ENCODE assay signal across 16 cellular contexts in the genomic region with DNA sequence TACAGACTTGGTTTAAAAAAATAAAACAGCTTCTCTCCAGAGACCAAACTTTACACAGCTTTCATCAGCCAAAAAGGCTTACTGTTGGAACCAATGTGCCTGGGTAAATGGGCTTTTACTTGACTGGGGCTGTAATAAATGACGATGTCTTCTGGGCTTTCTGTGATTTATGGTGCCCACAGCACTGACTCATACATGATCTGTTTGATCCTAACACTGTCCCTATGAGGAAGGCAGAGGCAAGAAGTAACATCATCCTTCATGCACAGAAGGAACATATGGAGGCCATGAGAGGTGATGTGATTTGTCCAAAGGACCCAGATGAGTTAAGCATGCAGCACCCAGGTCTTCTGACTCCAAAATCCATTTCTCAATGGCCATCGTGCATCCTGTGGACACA.
"Had no signal": no experiment of that assay in that cellular context is flagged by ENCODE, and none has a peak within 500 bp of the region (broad histone marks: within the 10 kb centered on the region; RNA-seq: fewer than 3 reads in every experiment).

No MANE protein-coding gene starts in this region.

- H3K4me3 Mint-ChIP-seq: activated naive CD8-positive, alpha-beta T cell treated with anti-CD3 and anti-CD28 coated beads for 36 hours; dendritic cell treated with granulocyte-macrophage colony-stimulating factor and Interleukin-4, amounts not matched to agents 40 ng/mL and 50 ng/mL, for 4 days; endodermal cell; naive thymus-derived CD8-positive, alpha-beta T cell had no signal

- H3K9me3 ChIP-seq: ascending aorta, left ventricle myocardium inferior, pancreas, sigmoid colon, thoracic aorta had no signal

- H3K4me1 ChIP-seq: ascending aorta, pancreas, sigmoid colon had no signal

- H3K27ac ChIP-seq: ascending aorta, left ventricle myocardium inferior, pancreas, sigmoid colon, thoracic aorta had no signal

- H3K4me1 Mint-ChIP-seq: endodermal cell had no signal

- H3K9me3 Mint-ChIP-seq: activated naive CD8-positive, alpha-beta T cell treated with anti-CD3 and anti-CD28 coated beads for 36 hours; dendritic cell treated with granulocyte-macrophage colony-stimulating factor and Interleukin-4, amounts not matched to agents 40 ng/mL and 50 ng/mL, for 4 days; endodermal cell; naive thymus-derived CD8-positive, alpha-beta T cell had no signal

- DNase-seq: activated CD4-positive, alpha-beta T cell treated with anti-CD3 and anti-CD28 coated beads, Interleukin-2, amount 50 U/mL, for 1 hour; activated CD8-positive, alpha-beta memory T cell treated with anti-CD3 and anti-CD28 coated beads for 24 hours; activated naive CD8-positive, alpha-beta T cell treated with anti-CD3 and anti-CD28 coated beads for 36 hours; endodermal cell; hippocampal formation; kidney; left ventricle myocardium inferior; naive thymus-derived CD8-positive, alpha-beta T cell; pancreas; sigmoid colon; stimulated activated CD4-positive, alpha-beta T cell treated with anti-CD3 and anti-CD28 coated beads, Interleukin-12 subunit alpha, Interleukin-12 subunit beta, amount 100 ng/mL, for 4 hours; stimulated activated CD4-positive, alpha-beta T cell treated with anti-CD3 and anti-CD28 coated beads, Interleukin-2, amount 100 ng/mL, for 24 hours; T-helper 9 cell had no signal

- H3K4me3 ChIP-seq: ascending aorta, left ventricle myocardium inferior, pancreas, sigmoid colon, thoracic aorta had no signal

- H3K27ac Mint-ChIP-seq: activated naive CD8-positive, alpha-beta T cell treated with anti-CD3 and anti-CD28 coated beads for 36 hours; dendritic cell treated with granulocyte-macrophage colony-stimulating factor and Interleukin-4, amounts not matched to agents 40 ng/mL and 50 ng/mL, for 4 days; endodermal cell had no signal

- H3K27me3 Mint-ChIP-seq: activated naive CD8-positive, alpha-beta T cell treated with anti-CD3 and anti-CD28 coated beads for 36 hours; naive thymus-derived CD8-positive, alpha-beta T cell had no signal

- H3K27me3 ChIP-seq: ascending aorta, pancreas, sigmoid colon had no signal
